In the genomic region with DNA sequence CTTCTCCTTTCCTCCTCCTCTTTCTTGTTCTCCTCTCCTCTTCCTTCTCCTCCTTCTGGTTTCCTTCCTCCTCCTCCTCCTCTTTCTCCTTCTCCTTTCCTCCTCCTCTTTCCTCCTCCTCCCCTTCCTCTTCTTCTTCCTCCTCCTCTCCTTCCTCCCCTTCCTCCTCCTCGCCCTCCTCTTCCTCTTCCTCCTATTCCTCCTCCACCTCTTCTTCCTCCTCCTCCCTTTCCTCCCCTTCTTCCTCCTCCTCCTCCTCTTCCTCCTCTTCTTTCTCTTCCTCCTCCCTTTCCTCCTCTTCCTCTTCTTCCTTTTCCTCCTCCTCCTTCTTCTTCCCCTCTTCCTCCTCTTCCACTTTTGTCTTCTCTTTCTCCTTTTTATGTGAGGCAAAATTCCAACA, we compare ENCODE assay signal across 16 cellular contexts. TPM values are rescaled to one million over a fixed set of nuclear protein-coding genes. Genes with fewer than 3 reads are reported as not detected.
"Had no signal": no experiment of that assay in that cellular context is flagged by ENCODE, and none has a peak within 500 bp of the region (broad histone marks: within the 10 kb centered on the region; RNA-seq: fewer than 3 reads in every experiment).

No MANE protein-coding gene starts in this region.

- H3K4me3 ChIP-seq: coronary artery, gastroesophageal sphincter, skin epidermis had no signal

- H3K4me1 ChIP-seq: gastroesophageal sphincter had no signal

- H3K9me3 Mint-ChIP-seq: T-cell had no signal

- ATAC-seq: activated CD4-positive, CD25-positive, alpha-beta regulatory T cell treated with anti-CD3 and anti-CD28 coated beads, Interleukin-2, amount 50 U/mL, for 24 hours; gastroesophageal sphincter; left ventricle myocardium superior; T-cell had no signal

- H3K27ac ChIP-seq: coronary artery, epithelial cell of prostate, gastroesophageal sphincter, skin epidermis had no signal

- H3K27me3 Mint-ChIP-seq: T-cell had no signal

- H3K4me3 Mint-ChIP-seq: T-cell had no signal

- DNase-seq: activated gamma-delta T cell treated with Interleukin-2 at 50 U/mL for 16 hours; caudate nucleus; effector memory CD4-positive, alpha-beta T cell; left ventricle myocardium superior; mesendoderm; retina; stimulated activated CD4-positive, alpha-beta T cell treated with anti-CD3 and anti-CD28 coated beads, Interleukin-4, amount 100 ng/mL, for 4 hours; substantia nigra; T-cell; trophoblast cell had no signal

RNA-seq across cellular contexts. Expression of gene ADGRE1, which starts 55.0 kb away (rescaled TPM):
- polyA plus RNA-seq: keratinocyte had no signal
